ENCODE assay signal across 8 cellular contexts in genomic region chr12:55728185-55728931, GRCh38. TPM values are rescaled to one million over a fixed set of nuclear protein-coding genes. Genes with fewer than 3 reads are reported as not detected.
A peak's percentile ranks its signal among the peaks of the same experiment; 100 is the strongest.
DNase-seq lines count a peak whose midpoint lies in the region; ATAC-seq lines count a peak whose summit lies in the region.

No MANE protein-coding gene starts in this region.

- peak; percentile 6 for ATAC-seq in GM21619 (IDR thresholded peaks at IDR 0.05; ENCODE audit: unreplicated experiment)
- ATAC-seq in sciatic nerve = peak; percentile 59

- DNase-seq in NCI-H82 (lab: John Stamatoyannopoulos, UW) (peak; percentile 55), NCI-H82 treated with DMSO at 0.1 percent for 48 hours (lab: John Stamatoyannopoulos, UW; ENCODE audit: unreplicated experiment) (no peak), NCI-H146 (lab: John Stamatoyannopoulos, UW) (peak; percentile 73), astrocyte of the hippocampus (ENCODE audit: low read depth, low spot score) (peak; percentile 87), sciatic nerve (ENCODE audit: low spot score) (peak; percentile 92), NCI-H526 treated with DMSO at 0.1 percent for 48 hours (lab: John Stamatoyannopoulos, UW) (no peak)

- H3K4me3 ChIP-seq in iPS-11a (ENCODE audit: low read depth, low read length) = peak overlapping the region; percentile 90

- intact Hi-C loops in sciatic nerve (cut with DNase I) = loop anchor here (10.0 kb wide), 1 partner anchor 54 kb away; no protein-coding TSS in a partner anchor

RNA-seq across cellular contexts. Expression of gene CD63, which starts 0.5 kb away (rescaled TPM):
- 870 TPM for total RNA-seq in sciatic nerve

RNA-seq across cellular contexts. Expression of gene RDH5, which starts 8.2 kb away (rescaled TPM):
- 23.3 TPM for total RNA-seq in sciatic nerve

RNA-seq across cellular contexts. Expression of gene BLOC1S1, which starts 12.5 kb away (rescaled TPM):
- 171 TPM for total RNA-seq in sciatic nerve

RNA-seq across cellular contexts. Expression of gene GDF11, which starts 14.6 kb away (rescaled TPM):
- 10.0 TPM for total RNA-seq in sciatic nerve

RNA-seq across cellular contexts. Expression of gene ITGA7, which starts 20.7 kb away (rescaled TPM):
- total RNA-seq in sciatic nerve = 307 TPM

Comparison
In these comparisons a context has a peak if more than half of its experiments do, and no peak if none do; other contexts are left out.
1. DNase-seq: peak in NCI-H82 (single experiment), NCI-H146 (single experiment), astrocyte of the hippocampus (single experiment) and sciatic nerve (single experiment); none in NCI-H82 treated with DMSO at 0.1 percent for 48 hours (single experiment) and NCI-H526 treated with DMSO at 0.1 percent for 48 hours (single experiment).